In genomic region chr21:25801217-25802015, GRCh38 we compare ENCODE assay signal across 1 cellular context.
TF ChIP-seq lines count a peak whose summit lies in the region.

No MANE protein-coding gene starts in this region.

TF ChIP-seq in GM12878, 131 proteins besides CTCF, POLR2A, EP300 and RAD21 (continued from another document):
- TF ChIP-seq E2F8 (IDR thresholded peaks at IDR 0.05; ENCODE audit: low read depth, partially characterized antibody) (no peak), BHLHE40 (IDR thresholded peaks at IDR 0.05; ENCODE audit: borderline replicate concordance in 1 of 2, low read depth in 2 of 2, low read length in 1 of 2) (peak in 1 of 2 experiments; percentile 37; a peak in 1 of 4 replicates), YY1 (IDR thresholded peaks at IDR 0.05; ENCODE audit: low read depth, low read length) (peak; percentile 54; the same call in 1 of the 2 replicates), RB1 (IDR thresholded peaks at IDR 0.05; ENCODE audit: borderline replicate concordance) (0 out of 2 replicates have a peak, but pooled peaks have one; percentile 45)
